Comparison of ENCODE assay signal across 12 cellular contexts in genomic region chr11:75431533-75432525, GRCh38. TPM values are rescaled to one million over a fixed set of nuclear protein-coding genes. Genes with fewer than 3 reads are reported as not detected.
DNase-seq lines count a peak whose midpoint lies in the region; ATAC-seq and TF ChIP-seq lines count a peak whose summit lies in the region.
"Had no signal": no experiment of that assay in that cellular context is flagged by ENCODE, and none has a peak within 500 bp of the region (broad histone marks: within the 10 kb centered on the region; RNA-seq: fewer than 3 reads in every experiment).

No MANE protein-coding gene starts in this region.

- TF ChIP-seq EP300 in stomach (IDR thresholded peaks at IDR 0.05) = no peak

- TF ChIP-seq CTCF in endothelial cell (IDR thresholded peaks at IDR 0.05; ENCODE audit: unreplicated experiment) (peak; percentile 25), stomach (IDR thresholded peaks at IDR 0.05) (no peak)

- peak overlapping the region; percentile 83 for H3K4me3 Mint-ChIP-seq in T-helper 2 cell treated with Interferon-gamma antibody and Interleukin-4, amounts not matched to agents 5 μg/mL and 100 μg/mL, for 36 hours
- H3K4me3 Mint-ChIP-seq in endothelial cell (ENCODE audit: unreplicated experiment) = no peak overlapping the region

- H3K4me1 ChIP-seq in stomach (peaks cover 13 to 38% (median 26%) of the 10 kb centered on the region in 4 donors), right cardiac atrium (ENCODE audit: control insufficient read depth, insufficient read depth, low read length) (peaks cover 7% of the 10 kb centered on the region)

- H3K9me3 Mint-ChIP-seq in T-helper 2 cell treated with Interferon-gamma antibody and Interleukin-4, amounts not matched to agents 5 μg/mL and 100 μg/mL, for 36 hours = peaks cover 3% of the 10 kb centered on the region
- H3K9me3 Mint-ChIP-seq in endothelial cell (ENCODE audit: unreplicated experiment) = no peaks in the 10 kb centered on the region

- no peak for DNase-seq in T-helper 2 cell treated with Interferon-gamma antibody and Interleukin-4, amounts not matched to agents 5 μg/mL and 100 μg/mL, for 36 hours (ENCODE audit: low spot score)
- no peak for DNase-seq in T-helper 2 cell
- DNase-seq in M059J (ENCODE audit: low read depth) = peak; percentile 22
- DNase-seq in endothelial cell (ENCODE audit: low spot score) = peak; percentile 30
- peak; percentile 55 for DNase-seq in posterior vena cava (ENCODE audit: low spot score)
- no peak for DNase-seq in stomach
- no peak for DNase-seq in right cardiac atrium
- no peak for DNase-seq in NCI-H187 treated with DMSO at 0.1 percent for 48 hours (lab: John Stamatoyannopoulos, UW)
- DNase-seq: ACHN, esophagus squamous epithelium, tibial artery had no signal

- no peak for TF ChIP-seq POLR2A in stomach (IDR thresholded peaks at IDR 0.05)

- H3K27me3 ChIP-seq in stomach (peaks cover 0 to 59% (median 12%) of the 10 kb centered on the region in 3 donors), right cardiac atrium (ENCODE audit: control insufficient read depth, insufficient read depth) (no peaks in the 10 kb centered on the region)

- H3K27me3 Mint-ChIP-seq in T-helper 2 cell treated with Interferon-gamma antibody and Interleukin-4, amounts not matched to agents 5 μg/mL and 100 μg/mL, for 36 hours (ENCODE audit: low read depth) = peaks cover 55% of the 10 kb centered on the region
- peaks cover 50% of the 10 kb centered on the region for H3K27me3 Mint-ChIP-seq in endothelial cell (ENCODE audit: unreplicated experiment)

- 56 to 63% (median 60%) methylated on average over 16 of the region's 16 CpGs for WGBS in stomach, 5 donors
- WGBS in right cardiac atrium = 59% methylated on average over 16 of the region's 16 CpGs

- H3K4me3 ChIP-seq in stomach (no peak overlapping the region), right cardiac atrium (ENCODE audit: low read length) (no peak overlapping the region)

- peaks cover 27% of the 10 kb centered on the region for H3K4me1 Mint-ChIP-seq in T-helper 2 cell treated with Interferon-gamma antibody and Interleukin-4, amounts not matched to agents 5 μg/mL and 100 μg/mL, for 36 hours (ENCODE audit: low read depth)
- peaks cover 42% of the 10 kb centered on the region for H3K4me1 Mint-ChIP-seq in endothelial cell (ENCODE audit: unreplicated experiment)

- peaks cover 0 to 5% (median 0%) of the 10 kb centered on the region in 4 donors for H3K36me3 ChIP-seq in stomach
- H3K36me3 ChIP-seq: esophagus squamous epithelium had no signal

- H3K36me3 Mint-ChIP-seq in T-helper 2 cell treated with Interferon-gamma antibody and Interleukin-4, amounts not matched to agents 5 μg/mL and 100 μg/mL, for 36 hours (ENCODE audit: low read depth) = peaks cover 9% of the 10 kb centered on the region
- peaks cover 53% of the 10 kb centered on the region for H3K36me3 Mint-ChIP-seq in endothelial cell (ENCODE audit: low read depth, unreplicated experiment)

- H3K9me3 ChIP-seq in stomach (peaks cover 0 to 6% (median 4%) of the 10 kb centered on the region in 4 donors), right cardiac atrium (ENCODE audit: control insufficient read depth, low read length) (no peaks in the 10 kb centered on the region)
- H3K9me3 ChIP-seq: esophagus squamous epithelium had no signal

- H3K27ac Mint-ChIP-seq in T-helper 2 cell treated with Interferon-gamma antibody and Interleukin-4, amounts not matched to agents 5 μg/mL and 100 μg/mL, for 36 hours = no peak overlapping the region
- peak overlapping the region; percentile 62 for H3K27ac Mint-ChIP-seq in endothelial cell (ENCODE audit: unreplicated experiment)

- ATAC-seq in right cardiac atrium = no peak

- H3K27ac ChIP-seq in stomach (no peak overlapping the region), right cardiac atrium (ENCODE audit: low read length) (no peak overlapping the region)
- H3K27ac ChIP-seq: esophagus squamous epithelium, SK-N-MC, tibial artery had no signal

- intact Hi-C loops in posterior vena cava (cut with DNase I) (loop anchor here in 1 of 2 donors (1.0 kb wide), 1 partner anchor 39 kb away; no protein-coding TSS in a partner anchor), stomach (cut with DNase I; ENCODE audit: low total_unique reads) (no loop called here), right cardiac atrium (cut with DNase I) (no loop called here)

RNA-seq across cellular contexts. Expression of gene KLHL35, which starts 1.2 kb away (rescaled TPM):
- 1.7 and 7.2 TPM in 2 replicates for total RNA-seq in M059J (2014; rRNA removed; shearing (Covaris generic))
- total RNA-seq in endothelial cell (ENCODE audit: unreplicated experiment) = 2.8 TPM
- under 1 TPM; 0.67 to 0.79 TPM for total RNA-seq in posterior vena cava
- 1 to 10 TPM in 2 of 5 donors, under 1 TPM in 1, not detected in 2; 0.89 to 2.9 (median 1.7) TPM for total RNA-seq in stomach
- polyA plus RNA-seq in stomach = 1 to 10 TPM; 1.2 to 1.8 (median 1.8) TPM
- total RNA-seq in right cardiac atrium = 1 to 10 TPM in 1 of 4 donors, under 1 TPM in 3; 0.46 to 1.5 (median 0.67) TPM
- polyA plus RNA-seq in right cardiac atrium = 0.66 TPM

RNA-seq across cellular contexts. Expression of gene RPS3, which starts 32.5 kb away (rescaled TPM):
- 795 and 1,166 TPM in 2 replicates for total RNA-seq in M059J (2014; rRNA removed; shearing (Covaris generic))
- total RNA-seq in endothelial cell (ENCODE audit: unreplicated experiment) (3,784 TPM), posterior vena cava (1,000 to 10,000 TPM; 1,304 to 1,399 TPM), stomach (1,000 to 10,000 TPM in 3 of 5 donors, 100 to 1,000 TPM in 2; 607 to 1,681 (median 1,272) TPM), right cardiac atrium (1,000 to 10,000 TPM; 1,039 to 1,263 (median 1,178) TPM)
- polyA plus RNA-seq in stomach (1,000 to 10,000 TPM; 2,719 to 3,770 (median 2,836) TPM), right cardiac atrium (1,021 TPM)

Comparison
In these comparisons a context has a peak if more than half of its experiments do, and no peak if none do; other contexts are left out.
1. DNase-seq: peak in M059J (single experiment), endothelial cell (single experiment) and posterior vena cava (single experiment); none in T-helper 2 cell treated with Interferon-gamma antibody and Interleukin-4, amounts not matched to agents 5 μg/mL and 100 μg/mL, for 36 hours (single experiment), T-helper 2 cell (0 of 5), stomach (single experiment), right cardiac atrium (0 of 3) and NCI-H187 treated with DMSO at 0.1 percent for 48 hours (single experiment).